In genomic region chr20:36862857-36863668, GRCh38 we compare ENCODE assay signal across 1 cellular context.
TF ChIP-seq lines count a peak whose summit lies in the region.

No MANE protein-coding gene starts in this region.

TF ChIP-seq in SK-N-SH treated with all-trans-retinoic acid at 6 μM for 48 hours, 23 proteins besides CTCF, POLR2A, EP300 and RAD21 (continued from another document):
- TF ChIP-seq TSHZ2 (CRISPR knock-in tag; IDR thresholded peaks at IDR 0.05) (no peak), RARB (CRISPR knock-in tag; IDR thresholded peaks at IDR 0.05) (no peak), OSR1 (CRISPR knock-in tag; IDR thresholded peaks at IDR 0.05) (no peak), ZC3H10 (CRISPR knock-in tag; IDR thresholded peaks at IDR 0.05) (no peak), GLIS3 (CRISPR knock-in tag; IDR thresholded peaks at IDR 0.05) (no peak), CSRNP3 (CRISPR knock-in tag; IDR thresholded peaks at IDR 0.05) (no peak)
